1 cellular context compared by ENCODE assay signal in genomic region chr2:134119672-134120159, GRCh38.
TF ChIP-seq lines count a peak whose summit lies in the region.

No MANE protein-coding gene starts in this region.

TF ChIP-seq in GM12878, 131 proteins besides CTCF, POLR2A, EP300 and RAD21 (continued from another document):
- peak; percentile 69; the same call in 1 of the 2 replicates for TF ChIP-seq RB1 (IDR thresholded peaks at IDR 0.05; ENCODE audit: borderline replicate concordance)
- TF ChIP-seq BACH1 (IDR thresholded peaks at IDR 0.05; ENCODE audit: borderline replicate concordance) = peak; percentile 57; the same call in 1 of the 2 replicates
- TF ChIP-seq, protein P1, sequence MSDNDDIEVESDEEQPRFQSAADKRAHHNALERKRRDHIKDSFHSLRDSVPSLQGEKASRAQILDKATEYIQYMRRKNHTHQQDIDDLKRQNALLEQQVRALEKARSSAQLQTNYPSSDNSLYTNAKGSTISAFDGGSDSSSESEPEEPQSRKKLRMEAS (IDR thresholded peaks at IDR 0.05; ENCODE audit: low read depth, low read length) = 0 out of 2 replicates have a peak, but pooled peaks have one; percentile 19
- no peak for TF ChIP-seq HDAC6 (IDR thresholded peaks at IDR 0.05; ENCODE audit: unreplicated experiment)
- peak; percentile 61; the same call in 1 of the 2 replicates for TF ChIP-seq SMARCA5 (IDR thresholded peaks at IDR 0.05)
- no peak for TF ChIP-seq CHD4 (IDR thresholded peaks at IDR 0.05)
- TF ChIP-seq, protein P2, sequence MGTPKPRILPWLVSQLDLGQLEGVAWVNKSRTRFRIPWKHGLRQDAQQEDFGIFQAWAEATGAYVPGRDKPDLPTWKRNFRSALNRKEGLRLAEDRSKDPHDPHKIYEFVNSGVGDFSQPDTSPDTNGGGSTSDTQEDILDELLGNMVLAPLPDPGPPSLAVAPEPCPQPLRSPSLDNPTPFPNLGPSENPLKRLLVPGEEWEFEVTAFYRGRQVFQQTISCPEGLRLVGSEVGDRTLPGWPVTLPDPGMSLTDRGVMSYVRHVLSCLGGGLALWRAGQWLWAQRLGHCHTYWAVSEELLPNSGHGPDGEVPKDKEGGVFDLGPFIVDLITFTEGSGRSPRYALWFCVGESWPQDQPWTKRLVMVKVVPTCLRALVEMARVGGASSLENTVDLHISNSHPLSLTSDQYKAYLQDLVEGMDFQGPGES (IDR thresholded peaks at IDR 0.05) = peak; percentile 55; the same call in 1 of the 2 replicates
- peak; percentile 46; the same call in 1 of the 2 replicates for TF ChIP-seq SIN3A (IDR thresholded peaks at IDR 0.05; ENCODE audit: low read depth, low read length)
- TF ChIP-seq TAF1 (IDR thresholded peaks at IDR 0.05; ENCODE audit: borderline replicate concordance, low read depth, low read length) = peak; percentile 78
- peak; percentile 40; the same call in 1 of the 2 replicates for TF ChIP-seq NR2F1 (conservative IDR thresholded peaks at IDR 0.05)
- TF ChIP-seq IKZF2 (IDR thresholded peaks at IDR 0.05) = peak; percentile 37 to 43; a peak in 3 of 4 replicates
- TF ChIP-seq ZNF687 (IDR thresholded peaks at IDR 0.05) = 0 out of 2 replicates have a peak, but pooled peaks have one; percentile 46
- TF ChIP-seq CBFB (IDR thresholded peaks at IDR 0.05; ENCODE audit: low read depth) = peak; percentile 76
- TF ChIP-seq, protein P3, sequence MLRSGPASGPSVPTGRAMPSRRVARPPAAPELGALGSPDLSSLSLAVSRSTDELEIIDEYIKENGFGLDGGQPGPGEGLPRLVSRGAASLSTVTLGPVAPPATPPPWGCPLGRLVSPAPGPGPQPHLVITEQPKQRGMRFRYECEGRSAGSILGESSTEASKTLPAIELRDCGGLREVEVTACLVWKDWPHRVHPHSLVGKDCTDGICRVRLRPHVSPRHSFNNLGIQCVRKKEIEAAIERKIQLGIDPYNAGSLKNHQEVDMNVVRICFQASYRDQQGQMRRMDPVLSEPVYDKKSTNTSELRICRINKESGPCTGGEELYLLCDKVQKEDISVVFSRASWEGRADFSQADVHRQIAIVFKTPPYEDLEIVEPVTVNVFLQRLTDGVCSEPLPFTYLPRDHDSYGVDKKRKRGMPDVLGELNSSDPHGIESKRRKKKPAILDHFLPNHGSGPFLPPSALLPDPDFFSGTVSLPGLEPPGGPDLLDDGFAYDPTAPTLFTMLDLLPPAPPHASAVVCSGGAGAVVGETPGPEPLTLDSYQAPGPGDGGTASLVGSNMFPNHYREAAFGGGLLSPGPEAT (IDR thresholded peaks at IDR 0.05; ENCODE audit: low read depth) = peak; percentile 89
- peak; percentile 32; the same call in 1 of the 2 replicates for TF ChIP-seq ATF7 (IDR thresholded peaks at IDR 0.05; ENCODE audit: low read depth)
- TF ChIP-seq GABPA (IDR thresholded peaks at IDR 0.05; ENCODE audit: low read depth) = no peak
- no peak for TF ChIP-seq MEF2A (IDR thresholded peaks at IDR 0.05; ENCODE audit: insufficient read depth, low read depth, low read length)
- peak; percentile 72 for TF ChIP-seq EED (IDR thresholded peaks at IDR 0.05; ENCODE audit: low read depth)
- peak; percentile 72; the same call in 1 of the 2 replicates for TF ChIP-seq POLR2AphosphoS5 (IDR thresholded peaks at IDR 0.05; ENCODE audit: low read length)
- peak; percentile 79 for TF ChIP-seq IKZF1 (conservative IDR thresholded peaks at IDR 0.05)
- no peak for TF ChIP-seq SMAD1 (IDR thresholded peaks at IDR 0.05; ENCODE audit: low read depth, partially characterized antibody)
- TF ChIP-seq CREM (IDR thresholded peaks at IDR 0.05; ENCODE audit: low read depth) = 0 out of 2 replicates have a peak, but pooled peaks have one; percentile 29
- TF ChIP-seq NBN (IDR thresholded peaks at IDR 0.05) = peak; percentile 46; the same call in 1 of the 2 replicates
- TF ChIP-seq MEF2B (IDR thresholded peaks at IDR 0.05; ENCODE audit: partially characterized antibody, poor library complexity, severe bottlenecking) = no peak
- TF ChIP-seq BHLHE40 (IDR thresholded peaks at IDR 0.05; ENCODE audit: borderline replicate concordance in 1 of 2, low read depth in 2 of 2, low read length in 1 of 2) = peak in 1 of 2 experiments; percentile 47; a peak in 1 of 4 replicates
- peak; percentile 23; the same call in 1 of the 2 replicates for TF ChIP-seq CREB1 (IDR thresholded peaks at IDR 0.05; ENCODE audit: low read depth)
- no peak for TF ChIP-seq DPF2 (IDR thresholded peaks at IDR 0.05)
- peak; percentile 99 for TF ChIP-seq JUNB (IDR thresholded peaks at IDR 0.05)
- TF ChIP-seq TCF3 (IDR thresholded peaks at IDR 0.05; ENCODE audit: borderline replicate concordance, insufficient read depth, low read depth, low read length) = 0 out of 2 replicates have a peak, but pooled peaks have one; percentile 46
- 0 out of 2 replicates have a peak, but pooled peaks have one; percentile 25 for TF ChIP-seq YY1 (IDR thresholded peaks at IDR 0.05; ENCODE audit: low read depth, low read length)
- TF ChIP-seq BCL11A (IDR thresholded peaks at IDR 0.05; ENCODE audit: low read depth, low read length) = 0 out of 2 replicates have a peak, but pooled peaks have one; percentile 8
- TF ChIP-seq GATAD2B (conservative IDR thresholded peaks at IDR 0.05; ENCODE audit: low read depth) = peak; percentile 69; the same call in 1 of the 2 replicates
- TF ChIP-seq MLLT1 (IDR thresholded peaks at IDR 0.05) = peak; percentile 43; the same call in 1 of the 2 replicates
- no peak for TF ChIP-seq ZNF592 (IDR thresholded peaks at IDR 0.05)
- TF ChIP-seq, protein P4, sequence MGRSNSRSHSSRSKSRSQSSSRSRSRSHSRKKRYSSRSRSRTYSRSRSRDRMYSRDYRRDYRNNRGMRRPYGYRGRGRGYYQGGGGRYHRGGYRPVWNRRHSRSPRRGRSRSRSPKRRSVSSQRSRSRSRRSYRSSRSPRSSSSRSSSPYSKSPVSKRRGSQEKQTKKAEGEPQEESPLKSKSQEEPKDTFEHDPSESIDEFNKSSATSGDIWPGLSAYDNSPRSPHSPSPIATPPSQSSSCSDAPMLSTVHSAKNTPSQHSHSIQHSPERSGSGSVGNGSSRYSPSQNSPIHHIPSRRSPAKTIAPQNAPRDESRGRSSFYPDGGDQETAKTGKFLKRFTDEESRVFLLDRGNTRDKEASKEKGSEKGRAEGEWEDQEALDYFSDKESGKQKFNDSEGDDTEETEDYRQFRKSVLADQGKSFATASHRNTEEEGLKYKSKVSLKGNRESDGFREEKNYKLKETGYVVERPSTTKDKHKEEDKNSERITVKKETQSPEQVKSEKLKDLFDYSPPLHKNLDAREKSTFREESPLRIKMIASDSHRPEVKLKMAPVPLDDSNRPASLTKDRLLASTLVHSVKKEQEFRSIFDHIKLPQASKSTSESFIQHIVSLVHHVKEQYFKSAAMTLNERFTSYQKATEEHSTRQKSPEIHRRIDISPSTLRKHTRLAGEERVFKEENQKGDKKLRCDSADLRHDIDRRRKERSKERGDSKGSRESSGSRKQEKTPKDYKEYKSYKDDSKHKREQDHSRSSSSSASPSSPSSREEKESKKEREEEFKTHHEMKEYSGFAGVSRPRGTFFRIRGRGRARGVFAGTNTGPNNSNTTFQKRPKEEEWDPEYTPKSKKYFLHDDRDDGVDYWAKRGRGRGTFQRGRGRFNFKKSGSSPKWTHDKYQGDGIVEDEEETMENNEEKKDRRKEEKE (IDR thresholded peaks at IDR 0.05) = no peak
- TF ChIP-seq ZNF217 (IDR thresholded peaks at IDR 0.05) = peak; percentile 42; the same call in 1 of the 2 replicates
- peak in 1 of 2 experiments; percentile 50; a peak in 1 of 4 replicates for TF ChIP-seq ETV6 (conservative IDR thresholded peaks at IDR 0.05 in 1 of 2, IDR thresholded peaks at IDR 0.05 in 1 of 2; ENCODE audit: borderline replicate concordance in 1 of 2, low read depth in 1 of 2)
- TF ChIP-seq HCFC1 (IDR thresholded peaks at IDR 0.05; ENCODE audit: low read length) = 0 out of 2 replicates have a peak, but pooled peaks have one; percentile 2
- TF ChIP-seq SRF (IDR thresholded peaks at IDR 0.05; ENCODE audit: low read depth in 2 of 2, low read length in 2 of 2) = no peak
